In the genomic region with DNA sequence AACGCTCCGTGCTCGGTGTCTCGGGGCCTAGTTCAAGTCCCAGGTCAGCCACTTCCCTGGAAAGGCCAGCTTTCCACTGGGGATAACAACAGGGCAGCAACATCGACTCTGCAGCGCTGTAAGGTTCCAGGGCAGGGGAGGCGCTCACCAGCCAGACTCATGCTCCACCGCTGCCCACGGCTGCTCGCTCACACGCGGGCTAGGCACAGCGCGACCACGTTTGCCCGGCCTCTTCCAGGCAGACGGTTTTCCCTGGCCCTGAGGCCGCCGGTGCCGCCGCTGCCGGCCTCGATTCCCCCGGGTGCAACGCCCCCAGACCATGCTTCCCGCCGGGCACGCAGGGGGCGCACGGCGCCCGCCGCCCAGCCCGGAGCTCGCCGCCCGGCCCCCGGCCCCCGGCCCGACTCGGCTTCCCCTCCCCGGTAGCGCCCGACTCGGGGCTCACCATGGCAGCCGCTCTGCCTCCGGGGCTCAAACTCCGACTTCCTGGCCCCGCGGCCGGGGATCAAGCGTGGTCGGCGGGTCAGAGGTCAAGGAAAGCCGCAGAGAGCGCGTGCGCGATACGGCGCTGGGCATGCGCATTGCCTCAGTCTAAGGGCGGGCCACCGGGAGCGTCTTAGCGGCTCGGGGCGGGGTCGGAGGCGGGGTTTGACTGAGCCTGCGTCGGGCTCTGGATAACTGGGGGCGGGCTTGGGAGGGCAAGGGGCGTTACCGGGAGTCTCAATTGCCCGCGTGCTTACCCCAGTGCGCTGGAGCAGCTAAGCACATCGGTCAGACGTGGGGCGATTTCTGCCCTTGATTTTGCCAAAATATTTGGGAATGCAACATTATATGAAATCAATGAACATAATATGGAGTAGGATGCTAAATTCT, we compare ENCODE assay signal across 8 cellular contexts. TPM values are rescaled to one million over a fixed set of nuclear protein-coding genes. Genes with fewer than 3 reads are reported as not detected.
A peak's percentile ranks its signal among the peaks of the same experiment; 100 is the strongest.
DNase-seq lines count a peak whose midpoint lies in the region; ATAC-seq lines count a peak whose summit lies in the region.

TSS of gene PAM16 (minus strand) at position 535 of the 873 bp plus-strand sequence. CDS start at position 448, 87 bp downstream.

- H3K79me1 ChIP-seq in mesendoderm (ENCODE audit: low read length): peaks cover 18% of the 10 kb centered on the region

- peak within 1 kb of the TSS; percentile 57 for H3K4me2 ChIP-seq in mesendoderm (ENCODE audit: low read length)

- H4K8ac ChIP-seq in mesendoderm (ENCODE audit: low read depth, low read length): no peak within 1 kb of the TSS

- H3K23ac ChIP-seq in mesendoderm (ENCODE audit: low read length): peak within 1 kb of the TSS; percentile 89

- H3K36me3 ChIP-seq in endocrine pancreas (ENCODE audit: control insufficient read depth, insufficient read depth, low read length) (no peaks in the 10 kb centered on the region), mesendoderm (ENCODE audit: control insufficient read depth, insufficient read depth, low read length) (peaks cover 1% of the 10 kb centered on the region)

- peaks cover 38% of the 10 kb centered on the region for H3K79me2 ChIP-seq in mesendoderm (ENCODE audit: control insufficient read depth, insufficient read depth, low read length)

- H3K9me3 ChIP-seq in endocrine pancreas (ENCODE audit: control insufficient read depth, low read length): no peaks in the 10 kb centered on the region

- no peak within 1 kb of the TSS for H3K4me3 ChIP-seq in endocrine pancreas (ENCODE audit: control insufficient read depth, insufficient read depth, low read length)
- peak within 1 kb of the TSS; percentile 86 for H3K4me3 ChIP-seq in mesendoderm (ENCODE audit: low read length)

- H2BK15ac ChIP-seq in mesendoderm (replicated peaks; ENCODE audit: low read depth): no peak within 1 kb of the TSS

- peak within 1 kb of the TSS; percentile 65 for H2BK5ac ChIP-seq in mesendoderm (ENCODE audit: low read length)

- H4K5ac ChIP-seq in mesendoderm (ENCODE audit: low read length): no peak within 1 kb of the TSS

- H3K4me1 ChIP-seq in endocrine pancreas (ENCODE audit: control insufficient read depth, insufficient read depth, low read length) (peaks cover 4% of the 10 kb centered on the region), mesendoderm (ENCODE audit: control insufficient read depth, low read depth, low read length) (no peaks in the 10 kb centered on the region)

- peak; percentile 82 for ATAC-seq in GM21381 (IDR thresholded peaks at IDR 0.05; ENCODE audit: unreplicated experiment)

- H2AK5ac ChIP-seq in mesendoderm (ENCODE audit: low read length): no peak within 1 kb of the TSS

- H3K27me3 ChIP-seq in endocrine pancreas (ENCODE audit: control insufficient read depth, insufficient read depth, low read length) (no peaks in the 10 kb centered on the region), mesendoderm (ENCODE audit: insufficient read depth, low read length, poor library complexity) (no peaks in the 10 kb centered on the region)

- no CpG with 5 or more reads among the region's 81 CpGs for WGBS in mesendoderm (ENCODE audit: extremely low coverage, insufficient coverage, low lambda C conversion rate)

- no peak within 1 kb of the TSS for H2BK120ac ChIP-seq in mesendoderm (ENCODE audit: low read depth, low read length)

- peak within 1 kb of the TSS; percentile 100 for H3K56ac ChIP-seq in mesendoderm (ENCODE audit: low read length)

- H3K27ac ChIP-seq in mesendoderm (ENCODE audit: low read depth, low read length): peak within 1 kb of the TSS; percentile 19

- H3K9ac ChIP-seq in endocrine pancreas (ENCODE audit: control insufficient read depth, insufficient read depth, low read length) (peak within 1 kb of the TSS; percentile 96), mesendoderm (ENCODE audit: low read length) (peak within 1 kb of the TSS; percentile 99)

- DNase-seq in COR-L47 (lab: John Stamatoyannopoulos, UW) (peak; percentile 93), HUDEP-2 (lab: John Stamatoyannopoulos, UW; ENCODE audit: unreplicated experiment in 76 of 76) (peak in 75 of 76 experiments; percentile 26 to 98 (median 94)), NOMO-1 treated with DMSO at 0.1 percent for 48 hours (lab: John Stamatoyannopoulos, UW; ENCODE audit: unreplicated experiment) (peak; percentile 95), mesendoderm (peak; percentile 97)
- peak; percentile 95 to 97 for DNase-seq in activated CD8-positive, alpha-beta memory T cell treated with anti-CD3 and anti-CD28 coated beads for 4 hours (ENCODE audit: low read depth in 2 of 2)
- peak; percentile 97 for DNase-seq in stimulated activated CD8-positive, alpha-beta memory T cell treated with anti-CD3 and anti-CD28 coated beads, Interleukin-15, amount 100 ng/mL, for 1 hour (ENCODE audit: low read depth)

- H3K4ac ChIP-seq in mesendoderm (ENCODE audit: low read depth, low read length): peak within 1 kb of the TSS; percentile 66

- H3K18ac ChIP-seq in mesendoderm (ENCODE audit: low read length): peak within 1 kb of the TSS; percentile 62

RNA-seq across cellular contexts. Expression of gene PAM16, which starts in this region (rescaled TPM):
- polyA plus RNA-seq in mesendoderm (2013, experiment 1 of 2): 140 TPM
- polyA plus RNA-seq in mesendoderm (2013, experiment 2 of 2): 140 TPM
